ENCODE assay signal across 23 cellular contexts in the genomic region with DNA sequence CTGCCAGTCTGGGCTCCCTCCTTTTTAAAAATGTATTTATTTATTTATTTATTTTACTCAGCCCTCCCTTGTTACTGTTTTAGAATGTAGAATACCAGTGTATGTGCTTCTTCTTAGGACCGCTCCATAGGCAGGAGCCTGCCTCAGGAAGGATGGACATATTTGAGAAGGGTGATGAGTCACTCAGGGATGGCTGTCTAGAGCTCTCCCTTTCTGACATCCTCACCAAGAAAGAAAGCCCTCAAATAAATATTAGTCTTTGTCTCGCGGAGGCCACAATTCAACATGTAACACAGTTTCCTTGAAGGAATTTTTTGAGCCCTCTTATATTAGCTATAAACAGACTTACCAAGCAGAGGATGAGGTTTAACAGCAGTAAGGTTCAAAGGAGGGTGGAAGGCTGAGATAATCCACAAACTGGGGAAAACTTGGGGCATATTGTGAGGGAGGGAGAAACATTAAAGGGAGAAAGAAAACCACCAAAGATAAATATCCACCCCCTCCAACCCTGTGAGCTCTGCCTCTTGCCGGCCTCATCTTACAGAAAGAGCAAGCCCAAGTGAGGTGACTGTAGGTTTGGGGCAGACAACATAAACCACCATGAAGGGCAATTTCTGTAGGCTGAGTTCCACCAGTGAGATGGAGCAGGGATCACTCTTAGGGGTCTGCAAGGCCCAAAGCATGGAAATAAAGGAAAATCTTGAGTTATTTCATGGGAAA.
DNase-seq lines count a peak whose midpoint lies in the region; ATAC-seq, FAIRE-seq and TF ChIP-seq lines count a peak whose summit lies in the region.
"Had no signal": no experiment of that assay in that cellular context is flagged by ENCODE, and none has a peak within 500 bp of the region (broad histone marks: within the 10 kb centered on the region; RNA-seq: fewer than 3 reads in every experiment).

No MANE protein-coding gene starts in this region.

- H2BK20ac ChIP-seq in H9 (ENCODE audit: low read depth, low read length, poor library complexity, severe bottlenecking) (no peak overlapping the region), IMR-90 (ENCODE audit: low read depth, low read length) (no peak overlapping the region)

- no peak for TF ChIP-seq EP300 in K562 (IDR thresholded peaks at IDR 0.05; ENCODE audit: low read length)

- H3K9me3 Mint-ChIP-seq in H9 (0 out of 5 replicates have a peak, but pooled peaks cover 2 to 3% of the 10 kb centered on the region in 2 experiments), mesothelial cell of epicardium (peaks cover 5% of the 10 kb centered on the region), WTC11 (peaks cover 5% of the 10 kb centered on the region; the same call in 1 of the 2 replicates)

- H3K4me1 ChIP-seq in H9 (ENCODE audit: insufficient read depth, low read length) (peaks cover 4% of the 10 kb centered on the region; the same call in 1 of the 2 replicates), IMR-90 (ENCODE audit: control insufficient read depth, insufficient read depth, low read length) (no peaks in the 10 kb centered on the region), K562 (replicated peaks in 1 of 2; ENCODE audit: control insufficient read depth in 2 of 2, insufficient read depth in 2 of 2, low read length in 2 of 2) (peaks cover 3 to 20% of the 10 kb centered on the region in 2 experiments; a peak in 2 of 5 replicates)
- H3K4me1 ChIP-seq: A549; BLaER1 treated with 17β-estradiol and CSF1 and Interleukin-3, amounts not matched to agents 10 nM and 100 nM had no signal

- no peaks in the 10 kb centered on the region for H3K9me3 ChIP-seq in H9 (ENCODE audit: control insufficient read depth, low read depth, low read length)
- no peaks in the 10 kb centered on the region; the same call in 1 of the 2 replicates for H3K9me3 ChIP-seq in IMR-90 (ENCODE audit: control insufficient read depth, insufficient read depth, low read length)
- H3K9me3 ChIP-seq in K562 (replicated peaks; ENCODE audit: control insufficient read depth, insufficient read depth, low read depth, low read length): no peaks in the 10 kb centered on the region
- H3K9me3 ChIP-seq: BLaER1 treated with 17β-estradiol and CSF1 and Interleukin-3, amounts not matched to agents 10 nM and 100 nM; Caco-2 had no signal

- TF ChIP-seq POLR2A in IMR-90 (IDR thresholded peaks at IDR 0.05; ENCODE audit: low read depth, low read length) (no peak), K562 (conservative IDR thresholded peaks at IDR 0.05) (no peak)

- H4K8ac ChIP-seq in H9 (replicated peaks; ENCODE audit: insufficient read length, low read depth, low read length): no peak overlapping the region
- no peak overlapping the region for H4K8ac ChIP-seq in IMR-90 (ENCODE audit: low read depth in 2 of 2, low read length in 2 of 2)

- TF ChIP-seq RAD21 in IMR-90 (IDR thresholded peaks at IDR 0.05; ENCODE audit: low read length) (no peak), K562 (CRISPR knock-in tag; conservative IDR thresholded peaks at IDR 0.05 in 1 of 2, IDR thresholded peaks at IDR 0.05 in 1 of 2) (no peak)

- CTCF ChIA-PET in IMR-90 (lab: Yijun Ruan, JAX): interaction anchor here (0.6 kb wide), 1 partner anchor 50 kb away, joined by 4 read pairs; no protein-coding TSS in a partner anchor
- CTCF ChIA-PET in K562 (lab: Yijun Ruan, JAX; ENCODE audit: low intra/inter-chr PET ratio): no interaction called here
- CTCF ChIA-PET in WTC11 (lab: Charles Lee): interaction anchor here (0.6 kb wide), 1 partner anchor 299 kb away, joined by 3 read pairs; no protein-coding TSS in a partner anchor

- no peaks in the 10 kb centered on the region for H3K79me1 ChIP-seq in H9 (ENCODE audit: insufficient read depth, low read depth, low read length, poor library complexity, severe bottlenecking)
- no peaks in the 10 kb centered on the region for H3K79me1 ChIP-seq in IMR-90 (ENCODE audit: low read depth in 1 of 2, low read length in 2 of 2)

- ATAC-seq in IMR-90 (ENCODE audit: low read depth): peak; percentile 85
- ATAC-seq in K562: peak; percentile 53
- ATAC-seq in WTC11: no peak
- no peak for ATAC-seq in GM18907 (IDR thresholded peaks at IDR 0.05; ENCODE audit: unreplicated experiment)
- no peak for ATAC-seq in activated CD4-positive, CD25-positive, alpha-beta regulatory T cell treated with anti-CD3 and anti-CD28 coated beads, Interleukin-2, amount 50 U/mL, for 24 hours
- ATAC-seq: A549; CD8-positive, alpha-beta T cell had no signal

- in situ Hi-C loops in IMR-90 (cut with MboI; ENCODE audit: low sequenced_read_pairs): no loop called here
- in situ Hi-C loops in K562 (cut with MboI): no loop called here

- H3K27me3 Mint-ChIP-seq in H9 (ENCODE audit: low read depth): peaks cover 15% of the 10 kb centered on the region
- no peaks in the 10 kb centered on the region for H3K27me3 Mint-ChIP-seq in mesothelial cell of epicardium (ENCODE audit: low read depth)
- H3K27me3 Mint-ChIP-seq in WTC11 (ENCODE audit: low read depth): no peaks in the 10 kb centered on the region; the same call in 1 of the 2 replicates
- H3K27me3 Mint-ChIP-seq: B cell; CD4-positive, alpha-beta T cell had no signal

- no peaks in the 10 kb centered on the region for H3K79me2 ChIP-seq in H9 (ENCODE audit: insufficient read depth, low read length)
- H3K79me2 ChIP-seq in K562 (ENCODE audit: control insufficient read depth, insufficient read depth, low read length): no peaks in the 10 kb centered on the region

- no CpG with 5 or more reads among the region's 4 CpGs for WGBS in H9 (ENCODE audit: extremely low coverage, insufficient read length, low lambda C conversion rate)
- no CpG with 5 or more reads among the region's 4 CpGs for WGBS in IMR-90 (ENCODE audit: extremely low coverage in 2 of 2, insufficient read length in 1 of 2), 2 experiments
- WGBS in K562 (ENCODE audit: insufficient coverage, low coverage, missing lambda C conversion rate): 12% methylated on average over 4 of the region's 4 CpGs

- H2AK5ac ChIP-seq in H9 (ENCODE audit: insufficient read length, low read length) (no peak overlapping the region), IMR-90 (ENCODE audit: low read depth, low read length) (no peak overlapping the region)

- H2AK9ac ChIP-seq in IMR-90 (replicated peaks; ENCODE audit: low read depth, low read length, poor library complexity): no peak overlapping the region

- no peak overlapping the region for H3T11ph ChIP-seq in H9 (ENCODE audit: low read length)

- no peak for DNase-seq in H9
- peak; percentile 26 for DNase-seq in IMR-90
- peak; percentile 26 to 51 (median 34) for DNase-seq in K562 (ENCODE audit: extremely low read depth in 1 of 4, low spot score in 3 of 4)
- DNase-seq in mesothelial cell of epicardium (ENCODE audit: low spot score in 2 of 2, unreplicated experiment in 2 of 2): no peak
- DNase-seq in WTC11 (ENCODE audit: low spot score): no peak
- no peak for DNase-seq in NCI-H1048 (lab: John Stamatoyannopoulos, UW)
- DNase-seq: AML-193; Caco-2; Calu3; CD4-positive, alpha-beta T cell; CD8-positive, alpha-beta T cell; DMS79 treated with DMSO at 0.1 percent for 48 hours; GF-D8 had no signal

- H2BK15ac ChIP-seq in H9 (ENCODE audit: low read depth, low read length) (no peak overlapping the region), IMR-90 (ENCODE audit: low read depth, low read length) (no peak overlapping the region)

- no peak overlapping the region for H2BK120ac ChIP-seq in H9 (ENCODE audit: low read depth, low read length, poor library complexity, severe bottlenecking)
- no peak overlapping the region for H2BK120ac ChIP-seq in IMR-90 (ENCODE audit: low read depth, low read length)

- H3K27me3 ChIP-seq in H9 (ENCODE audit: insufficient read depth, low read length) (no peaks in the 10 kb centered on the region), IMR-90 (ENCODE audit: control insufficient read depth, insufficient read depth, low read length) (no peaks in the 10 kb centered on the region; the same call in 1 of the 2 replicates), K562 (ENCODE audit: control insufficient read depth in 2 of 2, insufficient read depth in 2 of 2, low read length in 2 of 2) (no peaks in the 10 kb centered on the region)
- H3K27me3 ChIP-seq: BLaER1 treated with 17β-estradiol and CSF1 and Interleukin-3, amounts not matched to agents 10 nM and 100 nM had no signal

- H3K4me3 Mint-ChIP-seq in H9 (no peak overlapping the region), mesothelial cell of epicardium (no peak overlapping the region), WTC11 (no peak overlapping the region)
- H3K4me3 Mint-ChIP-seq: B cell; CD4-positive, alpha-beta T cell; CD8-positive, alpha-beta T cell had no signal

- H3K27ac Mint-ChIP-seq in H9 (peak overlapping the region in 2 of 3 experiments; percentile 11 to 40; a peak in 2 of 7 replicates), mesothelial cell of epicardium (peak overlapping the region; percentile 58), WTC11 (no peak overlapping the region)
- H3K27ac Mint-ChIP-seq: B cell; CD4-positive, alpha-beta T cell; CD8-positive, alpha-beta T cell had no signal

- H3K36me3 ChIP-seq in IMR-90 (ENCODE audit: control insufficient read depth, insufficient read depth, low read length) (no peaks in the 10 kb centered on the region), K562 (ENCODE audit: control insufficient read depth, insufficient read depth, low read length) (no peaks in the 10 kb centered on the region)
- H3K36me3 ChIP-seq: BLaER1 treated with 17β-estradiol and CSF1 and Interleukin-3, amounts not matched to agents 10 nM and 100 nM had no signal

- H2BK5ac ChIP-seq in H9 (ENCODE audit: insufficient read length, low read length) (no peak overlapping the region), IMR-90 (ENCODE audit: low read depth, low read length, poor library complexity, severe bottlenecking) (no peak overlapping the region)

- dilution Hi-C loops in IMR-90 (cut with HindIII; ENCODE audit: low sequenced_read_pairs, unreplicated experiment): no loop called here

- H3K4me2 ChIP-seq in H9 (ENCODE audit: insufficient read depth, insufficient read length, low read length): no peak overlapping the region
- no peak overlapping the region for H3K4me2 ChIP-seq in IMR-90 (ENCODE audit: low read depth, low read length)
- no peak overlapping the region for H3K4me2 ChIP-seq in K562 (ENCODE audit: insufficient read depth, low read length)
- H3K4me2 ChIP-seq: A549; BLaER1 treated with 17β-estradiol and CSF1 and Interleukin-3, amounts not matched to agents 10 nM and 100 nM had no signal

- H4K91ac ChIP-seq in H9 (ENCODE audit: insufficient read length, low read depth, low read length) (no peak overlapping the region), IMR-90 (ENCODE audit: insufficient read depth, low read depth, low read length) (no peak overlapping the region)

- H2AFZ ChIP-seq in H9 (ENCODE audit: low read length): no peak overlapping the region
- no peak overlapping the region for H2AFZ ChIP-seq in IMR-90 (replicated peaks; ENCODE audit: low read length, poor library complexity)
- peak overlapping the region; percentile 76 for H2AFZ ChIP-seq in K562 (ENCODE audit: low read depth, low read length)

- H3K4me3 ChIP-seq in IMR-90 (ENCODE audit: insufficient read depth, low read depth, low read length) (no peak overlapping the region), K562 (no peak overlapping the region)
- H3K4me3 ChIP-seq: A549; BLaER1 treated with 17β-estradiol and CSF1 and Interleukin-3, amounts not matched to agents 10 nM and 100 nM had no signal

- no peak overlapping the region for H3K9ac ChIP-seq in H9 (ENCODE audit: extremely low read depth, insufficient read length, low read length)
- no peak overlapping the region for H3K9ac ChIP-seq in IMR-90 (ENCODE audit: low read depth, low read length)
- no peak overlapping the region for H3K9ac ChIP-seq in K562 (ENCODE audit: insufficient read depth in 1 of 2, low read depth in 2 of 2, low read length in 2 of 2)
- H3K9ac ChIP-seq: BLaER1 treated with 17β-estradiol and CSF1 and Interleukin-3, amounts not matched to agents 10 nM and 100 nM had no signal

- H3K14ac ChIP-seq in H9 (ENCODE audit: insufficient read depth, low read length) (no peak overlapping the region), IMR-90 (replicated peaks; ENCODE audit: low read depth, low read length) (no peak overlapping the region)

- BruUV-seq in IMR-90 (replicated peaks; lab: Mats Ljungman, UMichigan) (no TSS peak), K562 (replicated peaks; lab: Mats Ljungman, UMichigan) (no TSS peak)

- POLR2A ChIA-PET in IMR-90 (lab: Charles Lee; ENCODE audit: unreplicated experiment): interaction anchor here (0.6 kb wide), 1 partner anchor 25 kb away, joined by 5 read pairs; no protein-coding TSS in a partner anchor
- POLR2A ChIA-PET in K562 (lab: Yijun Ruan, JAX): interaction anchor here (0.7 to 3.2 kb wide), 2 partner anchors 9 to 285 kb away, joined by 3 to 9 read pairs; no protein-coding TSS in a partner anchor
- POLR2A ChIA-PET in WTC11 (lab: Charles Lee): no interaction called here

- H3K4me1 Mint-ChIP-seq in H9 (peaks cover 9 to 12% of the 10 kb centered on the region in 2 experiments), mesothelial cell of epicardium (peaks cover 19% of the 10 kb centered on the region), WTC11 (peaks cover 9% of the 10 kb centered on the region)
- H3K4me1 Mint-ChIP-seq: B cell had no signal

- H3K9me1 ChIP-seq in IMR-90 (ENCODE audit: insufficient read depth, low read length): no peaks in the 10 kb centered on the region
- no peaks in the 10 kb centered on the region for H3K9me1 ChIP-seq in K562 (ENCODE audit: control insufficient read depth, insufficient read depth, low read length)

- peak; percentile 42 for FAIRE-seq in K562 (lab: Jason Lieb, UNC)
- FAIRE-seq: A549, D721Med, G401.6, GM12891 had no signal

- no peaks in the 10 kb centered on the region for H3K23me2 ChIP-seq in H9 (ENCODE audit: insufficient read length, low read depth, low read length, poor library complexity, severe bottlenecking)

- intact Hi-C loops in IMR-90 (cut with micrococcal nuclease): no loop called here
- intact Hi-C loops in K562 (cut with micrococcal nuclease): no loop called here

- H3K27ac ChIP-seq in H9 (ENCODE audit: insufficient read length, low read depth, low read length) (no peak overlapping the region), IMR-90 (ENCODE audit: insufficient read depth, low read length) (no peak overlapping the region), K562 (ENCODE audit: extremely low read depth, low read depth, low read length) (peak overlapping the region; percentile 49; the same call in 2 of the 3 replicates)
- H3K27ac ChIP-seq: 22Rv1; A549; BLaER1 treated with 17β-estradiol and CSF1 and Interleukin-3, amounts not matched to agents 10 nM and 100 nM; C4-2B had no signal

- no peak overlapping the region for H2BK12ac ChIP-seq in H9 (ENCODE audit: insufficient read length, low read depth, low read length)

- no peaks in the 10 kb centered on the region for H3K36me3 Mint-ChIP-seq in H9 (ENCODE audit: insufficient read depth in 1 of 3, low read depth in 3 of 3)
- H3K36me3 Mint-ChIP-seq in mesothelial cell of epicardium: no peaks in the 10 kb centered on the region
- H3K36me3 Mint-ChIP-seq in WTC11: no peaks in the 10 kb centered on the region; the same call in 1 of the 2 replicates
- H3K36me3 Mint-ChIP-seq: CD8-positive, alpha-beta T cell had no signal

- H3K23ac ChIP-seq in H9 (ENCODE audit: insufficient read length, low read depth, low read length) (no peak overlapping the region), IMR-90 (ENCODE audit: low read depth, low read length) (no peak overlapping the region)

- H3K18ac ChIP-seq in H9 (ENCODE audit: insufficient read length, low read depth, low read length) (no peak overlapping the region), IMR-90 (ENCODE audit: low read depth, low read length) (no peak overlapping the region)

- H4K20me1 ChIP-seq in H9 (ENCODE audit: control insufficient read depth, insufficient read depth, insufficient read length) (no peaks in the 10 kb centered on the region), IMR-90 (ENCODE audit: insufficient read depth, low read length) (no peaks in the 10 kb centered on the region), K562 (replicated peaks; ENCODE audit: control insufficient read depth, insufficient read depth, low read length) (no peaks in the 10 kb centered on the region)
- H4K20me1 ChIP-seq: BLaER1 treated with 17β-estradiol and CSF1 and Interleukin-3, amounts not matched to agents 10 nM and 100 nM had no signal

- TF ChIP-seq CTCF in H9 (conservative IDR thresholded peaks at IDR 0.05) (no peak), IMR-90 (conservative IDR thresholded peaks at IDR 0.05; ENCODE audit: low read depth, low read length) (no peak), K562 (IDR thresholded peaks at IDR 0.05 in 2 of 3, conservative IDR thresholded peaks at IDR 0.05 in 1 of 3; ENCODE audit: insufficient read depth in 2 of 3, low read depth in 1 of 3, low read length in 3 of 3) (no peak), mesothelial cell of epicardium (IDR thresholded peaks at IDR 0.05; ENCODE audit: unreplicated experiment) (no peak), WTC11 (IDR thresholded peaks at IDR 0.05) (no peak)

- H4K5ac ChIP-seq in H9 (ENCODE audit: insufficient read length, low read depth, low read length) (no peak overlapping the region), IMR-90 (ENCODE audit: low read depth, low read length) (no peak overlapping the region)

- no peak overlapping the region for H3K4ac ChIP-seq in H9 (ENCODE audit: low read depth, low read length)
- no peak overlapping the region for H3K4ac ChIP-seq in IMR-90 (ENCODE audit: low read depth, low read length)

- H3K56ac ChIP-seq in H9 (ENCODE audit: insufficient read length, low read depth, low read length): no peak overlapping the region
- no peak overlapping the region for H3K56ac ChIP-seq in IMR-90 (ENCODE audit: extremely low read depth, insufficient read depth, low read length)

Comparison
In these comparisons a context has a peak if more than half of its experiments do, and no peak if none do; other contexts are left out.
1. DNase-seq: peak in IMR-90 (single experiment) and K562 (4 of 4); none in H9 (single experiment), mesothelial cell of epicardium (0 of 2), WTC11 (single experiment) and NCI-H1048 (single experiment).
2. ATAC-seq: peak in IMR-90 (single experiment) and K562 (single experiment); none in WTC11 (single experiment), GM18907 (single experiment) and activated CD4-positive, CD25-positive, alpha-beta regulatory T cell treated with anti-CD3 and anti-CD28 coated beads, Interleukin-2, amount 50 U/mL, for 24 hours (0 of 2).